Comparison of ENCODE assay signal across 8 cellular contexts in the genomic region with DNA sequence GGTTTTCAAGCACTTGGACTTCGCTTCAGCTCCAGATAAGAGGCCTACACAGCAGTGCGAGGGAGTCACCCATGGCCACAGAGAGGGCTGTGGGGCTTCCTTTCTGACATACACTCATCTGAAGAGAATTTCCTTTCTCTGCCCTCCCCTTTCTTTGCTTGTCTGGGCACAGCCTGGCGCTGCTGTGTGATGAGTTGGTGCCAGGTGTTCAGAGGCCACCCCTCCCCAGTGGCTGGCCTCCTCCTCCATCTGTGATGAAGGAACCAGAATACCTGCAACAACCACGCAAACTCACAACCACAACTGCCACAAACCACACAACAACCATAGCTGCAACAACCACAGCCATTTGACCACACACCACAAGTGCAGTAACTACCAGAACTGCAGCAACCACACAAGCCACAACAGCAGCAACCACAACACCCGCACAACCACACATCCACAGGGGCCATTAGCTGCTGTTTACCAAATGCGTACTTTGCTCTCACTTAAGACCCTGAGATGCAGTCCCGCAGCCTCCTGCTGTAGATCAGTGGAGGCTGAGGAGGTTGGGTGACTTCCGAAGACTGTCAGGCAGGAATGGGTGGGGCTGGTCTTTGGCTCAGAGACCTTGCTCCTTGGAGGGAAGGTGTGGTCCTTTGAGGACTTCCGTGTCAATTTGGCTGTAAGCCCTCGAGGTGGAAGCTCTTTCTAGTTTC.
A peak's percentile ranks its signal among the peaks of the same experiment; 100 is the strongest.
DNase-seq lines count a peak whose midpoint lies in the region; ATAC-seq and TF ChIP-seq lines count a peak whose summit lies in the region.

No MANE protein-coding gene starts in this region.

- no peak overlapping the region for H3K27ac Mint-ChIP-seq in chondrocyte (ENCODE audit: unreplicated experiment)

- H3K9me3 ChIP-seq in BE2C: no peaks in the 10 kb centered on the region; the same call in 1 of the 2 replicates

- DNase-seq in EL (peak; percentile 70), RKO (ENCODE audit: low spot score) (peak; percentile 14), myocyte (ENCODE audit: low read depth) (peak; percentile 94), pons (ENCODE audit: low spot score) (no peak), chondrocyte (ENCODE audit: low spot score) (no peak), BE2C (no peak)
- peak; percentile 53 for DNase-seq in activated naive CD4-positive, alpha-beta T cell treated with Interleukin-2 at 50 U/mL for 16 hours

- no peak for ATAC-seq in HG02571 (IDR thresholded peaks at IDR 0.05; ENCODE audit: unreplicated experiment)

- no peak for TF ChIP-seq CTCF in chondrocyte (IDR thresholded peaks at IDR 0.05)
- TF ChIP-seq CTCF in BE2C (IDR thresholded peaks at IDR 0.05; ENCODE audit: low read depth, low read length): no peak

- H3K4me1 Mint-ChIP-seq in chondrocyte (ENCODE audit: low read depth): peaks cover 8% of the 10 kb centered on the region

- no peaks in the 10 kb centered on the region for H3K36me3 ChIP-seq in BE2C

- H3K27me3 Mint-ChIP-seq in chondrocyte (ENCODE audit: low read depth): peaks cover 4% of the 10 kb centered on the region

- peaks cover 21% of the 10 kb centered on the region for H3K9me3 Mint-ChIP-seq in chondrocyte (ENCODE audit: low read depth)

- H3K4me1 ChIP-seq in BE2C: no peaks in the 10 kb centered on the region

- peaks cover 5% of the 10 kb centered on the region for H3K36me3 Mint-ChIP-seq in chondrocyte (ENCODE audit: low read depth)

- H3K4me3 Mint-ChIP-seq in chondrocyte (ENCODE audit: unreplicated experiment): no peak overlapping the region

- no peak overlapping the region for H3K4me3 ChIP-seq in BE2C (ENCODE audit: low read depth, low read length)

- no peaks in the 10 kb centered on the region for H3K27me3 ChIP-seq in BE2C

Comparison
In these comparisons a context has a peak if more than half of its experiments do, and no peak if none do; other contexts are left out.
1. DNase-seq: peak in EL (single experiment), RKO (single experiment), activated naive CD4-positive, alpha-beta T cell treated with Interleukin-2 at 50 U/mL for 16 hours (single experiment) and myocyte (single experiment); none in pons (single experiment), chondrocyte (single experiment) and BE2C (single experiment).